ENCODE assay signal across 20 cellular contexts in genomic region chr4:17702666-17703065, GRCh38.
DNase-seq lines count a peak whose midpoint lies in the region; ATAC-seq, FAIRE-seq and TF ChIP-seq lines count a peak whose summit lies in the region.
"Had no signal": no experiment of that assay in that cellular context is flagged by ENCODE, and none has a peak within 500 bp of the region (broad histone marks: within the 10 kb centered on the region; RNA-seq: fewer than 3 reads in every experiment).

No MANE protein-coding gene starts in this region.

- peak; percentile 47 for DNase-seq in D721Med (ENCODE audit: insufficient read length, low spot score)
- DNase-seq in DMS53 (lab: John Stamatoyannopoulos, UW) = peak; percentile 80
- peak; percentile 17 for DNase-seq in NCI-H82 treated with DMSO at 0.1 percent for 48 hours (lab: John Stamatoyannopoulos, UW; ENCODE audit: unreplicated experiment)
- no peak for DNase-seq in left colon
- no peak for DNase-seq in HT-29 (ENCODE audit: low spot score)
- no peak for DNase-seq in immature natural killer cell
- no peak for DNase-seq in DMS79 (lab: John Stamatoyannopoulos, UW)
- DNase-seq: COR-L47, DND-41, GDM1, HFFc6, MG63, NCI-H1092, NCI-H187, PC-3 had no signal

- no peaks in the 10 kb centered on the region for H3K4me1 Mint-ChIP-seq in immature natural killer cell
- H3K4me1 Mint-ChIP-seq: GM23338 had no signal

- TF ChIP-seq CTCF in D721Med (IDR thresholded peaks at IDR 0.05; ENCODE audit: insufficient read depth, missing control alignments) = no peak

- no peak overlapping the region for H3K4me3 Mint-ChIP-seq in immature natural killer cell
- H3K4me3 Mint-ChIP-seq: GM23338; HFFc6; T-helper 1 cell treated with Interleukin-12 subunit alpha and Interleukin-12 subunit beta and Interleukin-4 antibody, amounts not matched to agents 30 μg/mL and 1 μg/mL, for 36 hours had no signal

- peaks cover 2 to 11% (median 8%) of the 10 kb centered on the region in 6 donors for H3K9me3 Mint-ChIP-seq in immature natural killer cell
- H3K9me3 Mint-ChIP-seq: HFFc6; T-helper 1 cell treated with Interleukin-12 subunit alpha and Interleukin-12 subunit beta and Interleukin-4 antibody, amounts not matched to agents 30 μg/mL and 1 μg/mL, for 36 hours had no signal

- FAIRE-seq in D721Med (lab: Jason Lieb, UNC) = no peak
- FAIRE-seq: GM12878, GM18507, HepG2 had no signal

- no peak overlapping the region for H3K27ac Mint-ChIP-seq in immature natural killer cell
- H3K27ac Mint-ChIP-seq: GM23338; HFFc6; T-helper 1 cell treated with Interleukin-12 subunit alpha and Interleukin-12 subunit beta and Interleukin-4 antibody, amounts not matched to agents 30 μg/mL and 1 μg/mL, for 36 hours had no signal

- H3K27me3 Mint-ChIP-seq in immature natural killer cell (ENCODE audit: low read depth in 3 of 3) = peaks cover 3 to 5% (median 5%) of the 10 kb centered on the region in 3 donors

- intact Hi-C loops in left colon (cut with DNase I, micrococcal nuclease) = no loop called here

- H3K36me3 Mint-ChIP-seq in immature natural killer cell = peaks cover 0 to 5% (median 0%) of the 10 kb centered on the region in 3 donors

- ATAC-seq in left colon = peak; percentile 19
- ATAC-seq: GM12878, GM23338, HepG2, PC-3 had no signal

Comparison
In these comparisons a context has a peak if more than half of its experiments do, and no peak if none do; other contexts are left out.
1. DNase-seq: peak in D721Med (single experiment), DMS53 (single experiment) and NCI-H82 treated with DMSO at 0.1 percent for 48 hours (single experiment); none in left colon (0 of 2), HT-29 (single experiment), immature natural killer cell (0 of 3) and DMS79 (single experiment).